18 cellular contexts compared by ENCODE assay signal in genomic region chr19:18850560-18851375, GRCh38. TPM values are rescaled to one million over a fixed set of nuclear protein-coding genes. Genes with fewer than 3 reads are reported as not detected.
DNase-seq lines count a peak whose midpoint lies in the region; ATAC-seq, FAIRE-seq and TF ChIP-seq lines count a peak whose summit lies in the region.
"Had no signal": no experiment of that assay in that cellular context is flagged by ENCODE, and none has a peak within 500 bp of the region (broad histone marks: within the 10 kb centered on the region; RNA-seq: fewer than 3 reads in every experiment).

No MANE protein-coding gene starts in this region.

- H3K4me3 ChIP-seq in bronchial epithelial cell (ENCODE audit: low read depth, low read length) (no peak overlapping the region), lower lobe of right lung (no peak overlapping the region)
- H3K4me3 ChIP-seq in naive thymus-derived CD4-positive, alpha-beta T cell (ENCODE audit: low read length), result no peak overlapping the region
- H3K4me3 ChIP-seq: neural progenitor cell had no signal

- intact Hi-C loops in lower lobe of right lung (cut with DNase I), result no loop called here
- intact Hi-C loops in naive thymus-derived CD4-positive, alpha-beta T cell (cut with micrococcal nuclease), result no loop called here

- peaks cover 53% of the 10 kb centered on the region for H3K4me1 ChIP-seq in lower lobe of right lung
- peaks cover 6 to 7% of the 10 kb centered on the region in 2 donors for H3K4me1 ChIP-seq in naive thymus-derived CD4-positive, alpha-beta T cell (ENCODE audit: control insufficient read depth in 2 of 2, insufficient read depth in 2 of 2, low read length in 2 of 2)
- H3K4me1 ChIP-seq: neural progenitor cell had no signal

- no peaks in the 10 kb centered on the region for H3K27me3 ChIP-seq in bronchial epithelial cell (ENCODE audit: control insufficient read depth, insufficient read depth, low read length)
- H3K27me3 ChIP-seq in lower lobe of right lung (ENCODE audit: low read depth), result no peaks in the 10 kb centered on the region
- no peaks in the 10 kb centered on the region for H3K27me3 ChIP-seq in naive thymus-derived CD4-positive, alpha-beta T cell (ENCODE audit: control insufficient read depth in 2 of 2, insufficient read depth in 2 of 2, low read length in 2 of 2)
- H3K27me3 ChIP-seq: neural progenitor cell had no signal

- DNase-seq in RWPE1 (ENCODE audit: low spot score) (no peak), bronchial epithelial cell (ENCODE audit: low read depth) (peak; percentile 45), lower lobe of right lung (no peak), SW 1271 (lab: John Stamatoyannopoulos, UW) (no peak), immature natural killer cell (no peak), NCI-H2107 (lab: John Stamatoyannopoulos, UW) (no peak)
- no peak for DNase-seq in stimulated activated naive B cell treated with anti-CD40 and anti-IgM and Interleukin-4, amounts not matched to agents 10 μg/mL and 1 μg/mL and 100 μg/mL, for 72 hours
- no peak for DNase-seq in naive thymus-derived CD4-positive, alpha-beta T cell
- DNase-seq: activated CD4-positive, alpha-beta T cell treated with anti-CD3 and anti-CD28 coated beads for 4 hours; AML-193; amniotic stem cell; foreskin melanocyte; H9; NCI-H1694 treated with DMSO at 0.1 percent for 48 hours; NCI-H524 had no signal

- no peak for ATAC-seq in lower lobe of right lung
- no peak for ATAC-seq in stimulated activated naive B cell treated with anti-CD40 and anti-IgM and Interleukin-4, amounts not matched to agents 10 μg/mL and 1 μg/mL and 100 μg/mL, for 72 hours (replicated peaks)
- ATAC-seq in naive thymus-derived CD4-positive, alpha-beta T cell, result no peak

- CTCF ChIA-PET in RWPE1 (lab: Yijun Ruan, JAX), result interaction anchor here (1.1 kb wide), 1 partner anchor 241 kb away, joined by 3 read pairs; no protein-coding TSS in a partner anchor
- CTCF ChIA-PET in naive thymus-derived CD4-positive, alpha-beta T cell (lab: Charles Lee), result no interaction called here

- H3K36me3 Mint-ChIP-seq in stimulated activated naive B cell treated with anti-CD40 and anti-IgM and Interleukin-4, amounts not matched to agents 10 μg/mL and 1 μg/mL and 100 μg/mL, for 72 hours, result peaks cover 56 to 73% of the 10 kb centered on the region in 2 donors
- peaks cover 0 to 12% (median 8%) of the 10 kb centered on the region in 3 donors for H3K36me3 Mint-ChIP-seq in immature natural killer cell
- H3K36me3 Mint-ChIP-seq in naive thymus-derived CD4-positive, alpha-beta T cell, result peaks cover 0 to 34% (median 8%) of the 10 kb centered on the region in 5 donors

- H3K36me3 ChIP-seq in bronchial epithelial cell (ENCODE audit: control insufficient read depth, insufficient read depth, low read length) (peaks cover 52% of the 10 kb centered on the region), lower lobe of right lung (peaks cover 78% of the 10 kb centered on the region)
- H3K36me3 ChIP-seq in naive thymus-derived CD4-positive, alpha-beta T cell (ENCODE audit: control insufficient read depth in 2 of 3, insufficient read depth in 3 of 3, low read length in 3 of 3), result peaks cover 31 to 92% (median 44%) of the 10 kb centered on the region in 3 experiments
- H3K36me3 ChIP-seq: neural progenitor cell had no signal

- peak overlapping the region in 1 of 2 donors; percentile 21 for H3K4me3 Mint-ChIP-seq in stimulated activated naive B cell treated with anti-CD40 and anti-IgM and Interleukin-4, amounts not matched to agents 10 μg/mL and 1 μg/mL and 100 μg/mL, for 72 hours
- no peak overlapping the region for H3K4me3 Mint-ChIP-seq in immature natural killer cell
- H3K4me3 Mint-ChIP-seq in naive thymus-derived CD4-positive, alpha-beta T cell, result no peak overlapping the region
- H3K4me3 Mint-ChIP-seq: H9, neural progenitor cell had no signal

- FAIRE-seq in bronchial epithelial cell (lab: Jason Lieb, UNC), result no peak
- FAIRE-seq: keratinocyte had no signal

- no peaks in the 10 kb centered on the region for H3K9me3 ChIP-seq in lower lobe of right lung
- H3K9me3 ChIP-seq in naive thymus-derived CD4-positive, alpha-beta T cell (ENCODE audit: control insufficient read depth in 2 of 3, low read length in 3 of 3), result no peaks in the 10 kb centered on the region

- no peaks in the 10 kb centered on the region for H3K27me3 Mint-ChIP-seq in stimulated activated naive B cell treated with anti-CD40 and anti-IgM and Interleukin-4, amounts not matched to agents 10 μg/mL and 1 μg/mL and 100 μg/mL, for 72 hours
- H3K27me3 Mint-ChIP-seq in immature natural killer cell (ENCODE audit: low read depth in 3 of 3), result peaks cover 2 to 4% (median 4%) of the 10 kb centered on the region in 3 donors
- no peaks in the 10 kb centered on the region for H3K27me3 Mint-ChIP-seq in naive thymus-derived CD4-positive, alpha-beta T cell

- TF ChIP-seq CTCF in RWPE1 (conservative IDR thresholded peaks at IDR 0.05; ENCODE audit: low read depth) (no peak), bronchial epithelial cell (IDR thresholded peaks at IDR 0.05; ENCODE audit: insufficient read depth, low read length, severe bottlenecking) (no peak), lower lobe of right lung (IDR thresholded peaks at IDR 0.05) (no peak)

- H3K27ac Mint-ChIP-seq in stimulated activated naive B cell treated with anti-CD40 and anti-IgM and Interleukin-4, amounts not matched to agents 10 μg/mL and 1 μg/mL and 100 μg/mL, for 72 hours, result peak overlapping the region; percentile 73
- H3K27ac Mint-ChIP-seq in immature natural killer cell, result peak overlapping the region in 1 of 6 donors; percentile 16
- peak overlapping the region in 2 of 9 donors; percentile 12 to 54 for H3K27ac Mint-ChIP-seq in naive thymus-derived CD4-positive, alpha-beta T cell
- H3K27ac Mint-ChIP-seq: neural progenitor cell had no signal

- POLR2A ChIA-PET in RWPE1 (lab: Yijun Ruan, JAX; ENCODE audit: low non-redundant PET), result no interaction called here
- POLR2A ChIA-PET in naive thymus-derived CD4-positive, alpha-beta T cell (lab: Charles Lee), result no interaction called here

- H3K4me1 Mint-ChIP-seq in stimulated activated naive B cell treated with anti-CD40 and anti-IgM and Interleukin-4, amounts not matched to agents 10 μg/mL and 1 μg/mL and 100 μg/mL, for 72 hours, result peaks cover 37 to 61% of the 10 kb centered on the region in 2 donors
- peaks cover 39 to 48% of the 10 kb centered on the region in 2 donors for H3K4me1 Mint-ChIP-seq in immature natural killer cell
- peaks cover 18 to 30% (median 25%) of the 10 kb centered on the region in 7 donors for H3K4me1 Mint-ChIP-seq in naive thymus-derived CD4-positive, alpha-beta T cell

- H3K27ac ChIP-seq in RWPE1 (peak overlapping the region; percentile 80), lower lobe of right lung (peak overlapping the region; percentile 81)
- no peak overlapping the region for H3K27ac ChIP-seq in naive thymus-derived CD4-positive, alpha-beta T cell (ENCODE audit: low read depth, low read length)
- H3K27ac ChIP-seq: neural progenitor cell had no signal

- H3K9me3 Mint-ChIP-seq in stimulated activated naive B cell treated with anti-CD40 and anti-IgM and Interleukin-4, amounts not matched to agents 10 μg/mL and 1 μg/mL and 100 μg/mL, for 72 hours, result no peaks in the 10 kb centered on the region
- no peaks in the 10 kb centered on the region for H3K9me3 Mint-ChIP-seq in immature natural killer cell
- no peaks in the 10 kb centered on the region for H3K9me3 Mint-ChIP-seq in naive thymus-derived CD4-positive, alpha-beta T cell
- H3K9me3 Mint-ChIP-seq: H9, neural progenitor cell had no signal

RNA-seq across cellular contexts. Expression of gene UPF1, which starts 19.0 kb away (rescaled TPM):
- total RNA-seq in bronchial epithelial cell (80.9 and 82.9 TPM in 2 replicates), lower lobe of right lung (75.8 TPM)
- 10 to 100 TPM in 1 of 3 donors, 1 to 10 TPM in 2; 1.1 to 16.6 (median 5.2) TPM for polyA plus RNA-seq in immature natural killer cell
- total RNA-seq in naive thymus-derived CD4-positive, alpha-beta T cell, result 100 to 1,000 TPM in 4 of 5 experiments, 10 to 100 TPM in 1; 98.7 to 148 (median 113) TPM
- polyA plus RNA-seq in naive thymus-derived CD4-positive, alpha-beta T cell, result 10 to 100 TPM in 1 of 2 donors, 1 to 10 TPM in 1; 7.7 to 25.3 TPM

RNA-seq across cellular contexts. Expression of gene CERS1, which starts 45.2 kb away (rescaled TPM):
- total RNA-seq in bronchial epithelial cell, result 0.13 and 0.26 TPM in 2 replicates
- total RNA-seq in lower lobe of right lung, result not detected
- polyA plus RNA-seq in immature natural killer cell, result not detected
- not detected for total RNA-seq in naive thymus-derived CD4-positive, alpha-beta T cell
- polyA plus RNA-seq in naive thymus-derived CD4-positive, alpha-beta T cell, result not detected
- total RNA-seq: T-helper 1 cell treated with Interleukin-12 subunit alpha and Interleukin-12 subunit beta and Interleukin-4 antibody, amounts not matched to agents 30 ng/mL and 1 ng/mL, for 36 hours had no signal

RNA-seq across cellular contexts. Expression of gene COMP, which starts 59.7 kb away (rescaled TPM):
- not detected in 2 replicates for total RNA-seq in bronchial epithelial cell
- total RNA-seq in lower lobe of right lung, result 2.3 TPM
- not detected for polyA plus RNA-seq in immature natural killer cell
- not detected for total RNA-seq in naive thymus-derived CD4-positive, alpha-beta T cell
- not detected for polyA plus RNA-seq in naive thymus-derived CD4-positive, alpha-beta T cell
- total RNA-seq: T-helper 1 cell treated with Interleukin-12 subunit alpha and Interleukin-12 subunit beta and Interleukin-4 antibody, amounts not matched to agents 30 ng/mL and 1 ng/mL, for 36 hours had no signal
- polyA plus RNA-seq: keratinocyte had no signal
